17 cellular contexts compared by ENCODE assay signal in the genomic region with DNA sequence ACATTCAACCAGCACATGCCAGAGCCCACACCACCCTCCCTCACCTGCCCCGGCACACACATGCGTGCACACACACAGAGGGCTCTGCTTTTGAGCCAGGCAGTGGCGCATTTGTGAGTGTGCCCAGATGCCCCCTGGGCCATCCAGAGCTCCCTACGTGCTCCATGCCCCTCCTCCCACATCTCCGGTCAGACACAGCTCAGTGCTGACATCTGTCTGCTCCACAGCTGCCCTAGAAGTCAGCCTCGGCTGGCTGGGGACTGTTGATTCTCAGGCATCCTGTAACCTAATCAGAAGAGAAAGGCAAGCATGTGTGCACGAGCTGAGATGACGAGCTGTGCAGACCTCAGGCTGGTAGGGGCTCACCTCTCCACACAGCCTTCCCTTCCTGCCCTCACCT.
DNase-seq lines count a peak whose midpoint lies in the region; ATAC-seq and TF ChIP-seq lines count a peak whose summit lies in the region.
"Had no signal": no experiment of that assay in that cellular context is flagged by ENCODE, and none has a peak within 500 bp of the region (broad histone marks: within the 10 kb centered on the region; RNA-seq: fewer than 3 reads in every experiment).

No MANE protein-coding gene starts in this region.

- intact Hi-C loops in dorsolateral prefrontal cortex (cut with DNase I), result no loop called here

- H3K27ac Mint-ChIP-seq in endothelial cell (ENCODE audit: unreplicated experiment), result no peak overlapping the region
- H3K27ac Mint-ChIP-seq: activated CD4-positive, alpha-beta T cell treated with anti-CD3 and anti-CD28 coated beads, Interleukin-2, amount 10 ng/mL, durations not matched to agents 24 days and 14 days; activated T-cell treated with anti-CD3 and anti-CD28 coated beads, Interleukin-2, amount 50 U/mL, for 24 hours had no signal

- no peak overlapping the region for H3K4me3 ChIP-seq in dorsolateral prefrontal cortex
- H3K4me3 ChIP-seq: gastroesophageal sphincter, SJSA1, upper lobe of left lung had no signal

- no peak for ATAC-seq in HG02870 (IDR thresholded peaks at IDR 0.05; ENCODE audit: unreplicated experiment)
- ATAC-seq: gastroesophageal sphincter had no signal

- TF ChIP-seq CTCF in dorsolateral prefrontal cortex (IDR thresholded peaks at IDR 0.05 in 54 of 56, conservative IDR thresholded peaks at IDR 0.05 in 2 of 56; ENCODE audit: low read depth in 1 of 56, partially characterized antibody in 56 of 56) (peak in 46 of 56 donors; percentile 16 to 71 (median 42)), endothelial cell (IDR thresholded peaks at IDR 0.05; ENCODE audit: unreplicated experiment) (no peak)

- peaks cover 18% of the 10 kb centered on the region for H3K27me3 Mint-ChIP-seq in endothelial cell (ENCODE audit: unreplicated experiment)
- H3K27me3 Mint-ChIP-seq: activated CD4-positive, alpha-beta T cell treated with anti-CD3 and anti-CD28 coated beads, Interleukin-2, amount 10 ng/mL, durations not matched to agents 24 days and 14 days; activated T-cell treated with anti-CD3 and anti-CD28 coated beads, Interleukin-2, amount 50 U/mL, for 24 hours had no signal

- H3K9me3 Mint-ChIP-seq in endothelial cell (ENCODE audit: unreplicated experiment), result no peaks in the 10 kb centered on the region
- H3K9me3 Mint-ChIP-seq: activated CD4-positive, alpha-beta T cell treated with anti-CD3 and anti-CD28 coated beads, Interleukin-2, amount 10 ng/mL, durations not matched to agents 24 days and 14 days; activated T-cell treated with anti-CD3 and anti-CD28 coated beads, Interleukin-2, amount 50 U/mL, for 24 hours; H9 had no signal

- H3K4me1 Mint-ChIP-seq in endothelial cell (ENCODE audit: unreplicated experiment), result no peaks in the 10 kb centered on the region
- H3K4me1 Mint-ChIP-seq: activated CD4-positive, alpha-beta T cell treated with anti-CD3 and anti-CD28 coated beads, Interleukin-2, amount 10 ng/mL, durations not matched to agents 24 days and 14 days had no signal

- peak; percentile 72 for DNase-seq in Ammon's horn (ENCODE audit: low spot score)
- DNase-seq in NCI-H2171 (lab: John Stamatoyannopoulos, UW), result peak; percentile 31
- DNase-seq in dorsolateral prefrontal cortex, result peak in 4 of 10 donors; percentile 41 to 65 (median 57)
- DNase-seq in midbrain (lab: John Stamatoyannopoulos, UW), result peak; percentile 61
- no peak for DNase-seq in NCI-H2196 treated with DMSO at 0.1 percent for 48 hours (lab: John Stamatoyannopoulos, UW; ENCODE audit: unreplicated experiment)
- no peak for DNase-seq in endothelial cell (ENCODE audit: low spot score)
- no peak for DNase-seq in UCSD-AML1 (lab: John Stamatoyannopoulos, UW; ENCODE audit: unreplicated experiment)
- DNase-seq: activated CD4-positive, alpha-beta T cell treated with anti-CD3 and anti-CD28 coated beads, Interleukin-2, amount 10 ng/mL, durations not matched to agents 24 days and 14 days; activated T-cell treated with anti-CD3 and anti-CD28 coated beads, Interleukin-2, amount 50 U/mL, for 24 hours; Caco-2; H9; MV-4-11; stimulated activated naive CD4-positive, alpha-beta T cell; upper lobe of left lung had no signal

- H3K4me3 Mint-ChIP-seq in endothelial cell (ENCODE audit: unreplicated experiment), result no peak overlapping the region
- H3K4me3 Mint-ChIP-seq: activated CD4-positive, alpha-beta T cell treated with anti-CD3 and anti-CD28 coated beads, Interleukin-2, amount 10 ng/mL, durations not matched to agents 24 days and 14 days; activated T-cell treated with anti-CD3 and anti-CD28 coated beads, Interleukin-2, amount 50 U/mL, for 24 hours; H9 had no signal

- no peaks in the 10 kb centered on the region for H3K27me3 ChIP-seq in dorsolateral prefrontal cortex
- H3K27me3 ChIP-seq: gastroesophageal sphincter, SJSA1, upper lobe of left lung had no signal

- H3K36me3 Mint-ChIP-seq in endothelial cell (ENCODE audit: low read depth, unreplicated experiment), result peaks cover 25% of the 10 kb centered on the region

- H3K27ac ChIP-seq in dorsolateral prefrontal cortex, result peak overlapping the region in 7 of 59 donors; percentile 0 to 46 (median 21)
- H3K27ac ChIP-seq: gastroesophageal sphincter, SJSA1 had no signal

Comparison
In these comparisons a context has a peak if more than half of its experiments do, and no peak if none do; other contexts are left out.
1. DNase-seq: peak in Ammon's horn (single experiment), NCI-H2171 (single experiment) and midbrain (single experiment); none in NCI-H2196 treated with DMSO at 0.1 percent for 48 hours (single experiment), endothelial cell (single experiment) and UCSD-AML1 (single experiment).